10 cellular contexts compared by ENCODE assay signal in the genomic region with DNA sequence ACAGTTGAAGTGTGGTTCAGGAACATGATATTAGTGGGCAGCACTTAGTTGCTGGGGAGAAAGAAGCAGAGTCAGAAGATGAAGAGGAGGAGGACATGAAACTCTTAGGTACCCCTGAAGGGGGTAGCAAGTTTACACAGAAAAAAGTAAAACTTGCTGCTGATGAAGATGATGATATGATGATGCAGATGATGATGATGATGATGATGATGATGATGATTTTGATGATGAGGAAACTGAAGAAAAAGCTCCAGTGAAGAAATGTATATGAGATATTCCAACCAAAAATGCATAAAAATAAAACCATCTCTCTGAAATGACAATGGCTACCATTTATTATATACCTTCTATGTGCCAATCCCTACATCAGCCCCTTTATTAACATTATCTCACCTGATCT. TPM values are rescaled to one million over a fixed set of nuclear protein-coding genes. Genes with fewer than 3 reads are reported as not detected.
"Had no signal": no experiment of that assay in that cellular context is flagged by ENCODE, and none has a peak within 500 bp of the region (broad histone marks: within the 10 kb centered on the region; RNA-seq: fewer than 3 reads in every experiment).

No MANE protein-coding gene starts in this region.

- H3K9ac ChIP-seq: KMS-11 had no signal

- H3K4me2 ChIP-seq: KMS-11 had no signal

- H3K27ac ChIP-seq: HL-60, KMS-11 had no signal

- ATAC-seq: K562 had no signal

- DNase-seq: IMR-90, KBM-7, KG1 had no signal

- FAIRE-seq: HTR-8/SVneo, K562 had no signal

- H3K4me3 ChIP-seq: K562 had no signal

RNA-seq across cellular contexts. Expression of a gene that starts 39.9 kb away (rescaled TPM):
- total RNA-seq: HT-29, HT1080, IMR-90, K562 had no signal
- polyA plus RNA-seq: IgD-negative memory B cell, IMR-90, K562 had no signal
